ENCODE assay signal across 11 cellular contexts in genomic region chr2:208311321-208311720, GRCh38. TPM values are rescaled to one million over a fixed set of nuclear protein-coding genes. Genes with fewer than 3 reads are reported as not detected.
DNase-seq lines count a peak whose midpoint lies in the region; ATAC-seq and TF ChIP-seq lines count a peak whose summit lies in the region.
"Had no signal": no experiment of that assay in that cellular context is flagged by ENCODE, and none has a peak within 500 bp of the region (broad histone marks: within the 10 kb centered on the region; RNA-seq: fewer than 3 reads in every experiment).

No MANE protein-coding gene starts in this region.

- H3K36me3 ChIP-seq in body of pancreas (replicated peaks in 1 of 2; ENCODE audit: insufficient read depth in 1 of 2, low read depth in 2 of 2) = peaks cover 0 to 4% of the 10 kb centered on the region in 2 donors
- H3K36me3 ChIP-seq in MG63 = peaks cover 16% of the 10 kb centered on the region

- WGBS in body of pancreas, 2 donors = 90 to 94% methylated on average over 2 of the region's 2 CpGs

- intact Hi-C loops in body of pancreas (cut with DNase I) = no loop called here

- no peak overlapping the region for H3K27ac ChIP-seq in body of pancreas

- H3K4me3 ChIP-seq in choroid plexus epithelial cell (ENCODE audit: low read depth, low read length) = no peak overlapping the region
- H3K4me3 ChIP-seq in body of pancreas = no peak overlapping the region
- no peak overlapping the region for H3K4me3 ChIP-seq in MG63

- TF ChIP-seq CTCF in choroid plexus epithelial cell (conservative IDR thresholded peaks at IDR 0.05; ENCODE audit: low read depth, low read length) (no peak), body of pancreas (IDR thresholded peaks at IDR 0.05) (no peak)

- no peaks in the 10 kb centered on the region for H3K4me1 ChIP-seq in body of pancreas

- peak; percentile 54 for ATAC-seq in GM18858 (IDR thresholded peaks at IDR 0.05; ENCODE audit: unreplicated experiment)
- ATAC-seq in GM21515 (IDR thresholded peaks at IDR 0.05; ENCODE audit: unreplicated experiment) = peak; percentile 54
- ATAC-seq in HG03095 (IDR thresholded peaks at IDR 0.05; ENCODE audit: unreplicated experiment) = peak; percentile 49
- ATAC-seq in body of pancreas = no peak

- no peaks in the 10 kb centered on the region for H3K9me3 ChIP-seq in body of pancreas
- no peaks in the 10 kb centered on the region for H3K9me3 ChIP-seq in MG63

- H3K27me3 ChIP-seq in body of pancreas (no peaks in the 10 kb centered on the region), MG63 (no peaks in the 10 kb centered on the region)

- DNase-seq in choroid plexus epithelial cell (ENCODE audit: low read depth) (peak; percentile 6), body of pancreas (no peak), ureter (ENCODE audit: low spot score) (no peak), MG63 (no peak), cerebellum (ENCODE audit: low spot score) (no peak)
- DNase-seq: Calu3, NCI-H69, T-helper 1 cell had no signal

- TF ChIP-seq POLR2A in body of pancreas (IDR thresholded peaks at IDR 0.05) = no peak

RNA-seq across cellular contexts. Expression of gene PIKFYVE, which starts 45.3 kb away (rescaled TPM):
- total RNA-seq in body of pancreas (10 to 100 TPM; 23.9 to 27.7 TPM), ureter (34.4 TPM), cerebellum (39.3 TPM)
- total RNA-seq in MG63 (2014; rRNA removed; shearing (Covaris generic); ENCODE audit: low replicate concordance) = 7.1 and 9.4 TPM in 2 replicates

RNA-seq across cellular contexts. Expression of gene IDH1, which starts 56.5 kb away (rescaled TPM):
- total RNA-seq in body of pancreas (10 to 100 TPM; 28.7 to 50.6 TPM), ureter (488 TPM), cerebellum (109 TPM)
- 29.6 and 37.0 TPM in 2 replicates for total RNA-seq in MG63 (2014; rRNA removed; shearing (Covaris generic); ENCODE audit: low replicate concordance)
